ENCODE assay signal across 23 cellular contexts in genomic region chr18:78757014-78757413, GRCh38.
DNase-seq lines count a peak whose midpoint lies in the region; ATAC-seq, FAIRE-seq and TF ChIP-seq lines count a peak whose summit lies in the region.
"Had no signal": no experiment of that assay in that cellular context is flagged by ENCODE, and none has a peak within 500 bp of the region (broad histone marks: within the 10 kb centered on the region; RNA-seq: fewer than 3 reads in every experiment).

No MANE protein-coding gene starts in this region.

- intact Hi-C loops in activated CD4-positive, alpha-beta memory T cell treated with anti-CD3 and anti-CD28 coated beads for 36 hours (cut with micrococcal nuclease) = no loop called here
- intact Hi-C loops in kidney (cut with DNase I) = no loop called here
- intact Hi-C loops in sciatic nerve (cut with DNase I) = no loop called here
- intact Hi-C loops in Calu3 (cut with micrococcal nuclease; ENCODE audit: unreplicated experiment) = no loop called here

- peak; percentile 8 for DNase-seq in activated CD4-positive, alpha-beta memory T cell treated with anti-CD3 and anti-CD28 coated beads, Interleukin-2, amount 10 ng/mL, durations not matched to agents 7 days and 5 days
- no peak for DNase-seq in activated CD4-positive, alpha-beta memory T cell treated with anti-CD3 and anti-CD28 coated beads for 36 hours
- peak; percentile 16 for DNase-seq in RWPE2 (ENCODE audit: low spot score)
- DNase-seq in kidney = peak; percentile 47
- DNase-seq in sciatic nerve (ENCODE audit: low spot score) = peak; percentile 36
- DNase-seq in Calu3 = no peak
- DNase-seq in T-helper 1 cell = no peak
- DNase-seq: AML-193; Caco-2; CD4-positive, alpha-beta T cell; DMS153; DMS79; GDM1; GOT3; H7; HFFc6 had no signal

- no peak overlapping the region for H3K27ac Mint-ChIP-seq in activated CD4-positive, alpha-beta memory T cell treated with anti-CD3 and anti-CD28 coated beads, Interleukin-2, amount 10 ng/mL, durations not matched to agents 7 days and 5 days
- no peak overlapping the region for H3K27ac Mint-ChIP-seq in activated CD4-positive, alpha-beta memory T cell treated with anti-CD3 and anti-CD28 coated beads for 36 hours
- H3K27ac Mint-ChIP-seq in Calu3 (ENCODE audit: unreplicated experiment) = no peak overlapping the region
- H3K27ac Mint-ChIP-seq: CD4-positive, alpha-beta T cell; HFFc6 had no signal

- CTCF ChIA-PET in activated CD4-positive, alpha-beta memory T cell treated with anti-CD3 and anti-CD28 coated beads, Interleukin-2, amount 10 ng/mL, durations not matched to agents 7 days and 5 days (lab: Charles Lee) = no interaction called here
- CTCF ChIA-PET in activated CD4-positive, alpha-beta memory T cell treated with anti-CD3 and anti-CD28 coated beads for 36 hours (lab: Charles Lee) = no interaction called here
- CTCF ChIA-PET in Calu3 (lab: Charles Lee) = no interaction called here

- no peak overlapping the region for H3K4me3 ChIP-seq in RWPE2 (ENCODE audit: severe bottlenecking)
- no peak overlapping the region for H3K4me3 ChIP-seq in kidney (ENCODE audit: low read length in 2 of 2)
- H3K4me3 ChIP-seq: A549 had no signal

- no peak overlapping the region for H3K9ac ChIP-seq in kidney (ENCODE audit: low read length in 2 of 2)

- H3K9me3 Mint-ChIP-seq in activated CD4-positive, alpha-beta memory T cell treated with anti-CD3 and anti-CD28 coated beads, Interleukin-2, amount 10 ng/mL, durations not matched to agents 7 days and 5 days = no peaks in the 10 kb centered on the region
- no peaks in the 10 kb centered on the region for H3K9me3 Mint-ChIP-seq in activated CD4-positive, alpha-beta memory T cell treated with anti-CD3 and anti-CD28 coated beads for 36 hours
- H3K9me3 Mint-ChIP-seq in Calu3 (ENCODE audit: low read depth, unreplicated experiment) = peaks cover 16% of the 10 kb centered on the region

- H3K27me3 ChIP-seq in RWPE2 (ENCODE audit: insufficient read depth, poor library complexity, severe bottlenecking) = no peaks in the 10 kb centered on the region

- H3K9me3 ChIP-seq in RWPE2 (ENCODE audit: severe bottlenecking) (no peaks in the 10 kb centered on the region), kidney (ENCODE audit: control insufficient read depth in 1 of 2, low read length in 2 of 2) (no peaks in the 10 kb centered on the region)
- H3K9me3 ChIP-seq: A549, Caco-2 had no signal

- FAIRE-seq in kidney (lab: Jason Lieb, UNC) = no peak
- FAIRE-seq: A549, GM12892, GM18507 had no signal

- H3K36me3 Mint-ChIP-seq in activated CD4-positive, alpha-beta memory T cell treated with anti-CD3 and anti-CD28 coated beads, Interleukin-2, amount 10 ng/mL, durations not matched to agents 7 days and 5 days (ENCODE audit: low read depth) = no peaks in the 10 kb centered on the region
- no peaks in the 10 kb centered on the region for H3K36me3 Mint-ChIP-seq in activated CD4-positive, alpha-beta memory T cell treated with anti-CD3 and anti-CD28 coated beads for 36 hours
- H3K36me3 Mint-ChIP-seq in Calu3 (ENCODE audit: insufficient read depth, unreplicated experiment) = peaks cover 5% of the 10 kb centered on the region

- POLR2A ChIA-PET in activated CD4-positive, alpha-beta memory T cell treated with anti-CD3 and anti-CD28 coated beads, Interleukin-2, amount 10 ng/mL, durations not matched to agents 7 days and 5 days (lab: Charles Lee) = no interaction called here
- POLR2A ChIA-PET in activated CD4-positive, alpha-beta memory T cell treated with anti-CD3 and anti-CD28 coated beads for 36 hours (lab: Charles Lee) = no interaction called here

- H3K4me1 Mint-ChIP-seq in activated CD4-positive, alpha-beta memory T cell treated with anti-CD3 and anti-CD28 coated beads, Interleukin-2, amount 10 ng/mL, durations not matched to agents 7 days and 5 days = no peaks in the 10 kb centered on the region
- H3K4me1 Mint-ChIP-seq in activated CD4-positive, alpha-beta memory T cell treated with anti-CD3 and anti-CD28 coated beads for 36 hours (ENCODE audit: low read depth) = no peaks in the 10 kb centered on the region
- H3K4me1 Mint-ChIP-seq in Calu3 (ENCODE audit: low read depth, unreplicated experiment) = no peaks in the 10 kb centered on the region

- H3K27ac ChIP-seq in RWPE2 (ENCODE audit: poor library complexity, severe bottlenecking) (no peak overlapping the region), kidney (ENCODE audit: low read depth in 2 of 2, low read length in 2 of 2) (no peak overlapping the region)
- H3K27ac ChIP-seq: 22Rv1, A549, C4-2B had no signal

- TF ChIP-seq CTCF in RWPE2 (IDR thresholded peaks at IDR 0.05; ENCODE audit: poor library complexity, severe bottlenecking) = no peak
- no peak for TF ChIP-seq CTCF in kidney (IDR thresholded peaks at IDR 0.05; ENCODE audit: borderline replicate concordance, extremely low read depth, insufficient read depth)
- no peak for TF ChIP-seq CTCF in Calu3 (IDR thresholded peaks at IDR 0.05; ENCODE audit: unreplicated experiment)

- no peak for ATAC-seq in RWPE2 (ENCODE audit: low read depth)
- ATAC-seq in sciatic nerve = no peak
- no peak for ATAC-seq in HG03175 (IDR thresholded peaks at IDR 0.05; ENCODE audit: unreplicated experiment)
- ATAC-seq: A549, HCT116 had no signal

- no peaks in the 10 kb centered on the region for H3K27me3 Mint-ChIP-seq in activated CD4-positive, alpha-beta memory T cell treated with anti-CD3 and anti-CD28 coated beads, Interleukin-2, amount 10 ng/mL, durations not matched to agents 7 days and 5 days
- H3K27me3 Mint-ChIP-seq in activated CD4-positive, alpha-beta memory T cell treated with anti-CD3 and anti-CD28 coated beads for 36 hours = no peaks in the 10 kb centered on the region
- H3K27me3 Mint-ChIP-seq in Calu3 (ENCODE audit: unreplicated experiment) = no peaks in the 10 kb centered on the region

- H3K36me3 ChIP-seq in RWPE2 (ENCODE audit: low read depth) (no peaks in the 10 kb centered on the region), kidney (ENCODE audit: control insufficient read depth in 1 of 2, insufficient read depth in 2 of 2, low read length in 2 of 2) (no peaks in the 10 kb centered on the region)

- no TSS peak for BruUV-seq in Calu3 (replicated peaks; lab: Mats Ljungman, UMichigan)

- H3K4me1 ChIP-seq in RWPE2 (ENCODE audit: insufficient read depth, poor library complexity, severe bottlenecking) (no peaks in the 10 kb centered on the region), kidney (ENCODE audit: control insufficient read depth in 1 of 2, insufficient read depth in 1 of 2, low read depth in 1 of 2, low read length in 2 of 2) (no peaks in the 10 kb centered on the region)
- H3K4me1 ChIP-seq: A549, Caco-2 had no signal

- H3K4me3 Mint-ChIP-seq in activated CD4-positive, alpha-beta memory T cell treated with anti-CD3 and anti-CD28 coated beads, Interleukin-2, amount 10 ng/mL, durations not matched to agents 7 days and 5 days = no peak overlapping the region
- no peak overlapping the region for H3K4me3 Mint-ChIP-seq in activated CD4-positive, alpha-beta memory T cell treated with anti-CD3 and anti-CD28 coated beads for 36 hours
- H3K4me3 Mint-ChIP-seq in Calu3 (ENCODE audit: low read depth, unreplicated experiment) = no peak overlapping the region
- H3K4me3 Mint-ChIP-seq: CD4-positive, alpha-beta T cell; HFFc6 had no signal

Comparison
In these comparisons a context has a peak if more than half of its experiments do, and no peak if none do; other contexts are left out.
1. DNase-seq: peak in activated CD4-positive, alpha-beta memory T cell treated with anti-CD3 and anti-CD28 coated beads, Interleukin-2, amount 10 ng/mL, durations not matched to agents 7 days and 5 days (single experiment), RWPE2 (single experiment), kidney (single experiment) and sciatic nerve (single experiment); none in activated CD4-positive, alpha-beta memory T cell treated with anti-CD3 and anti-CD28 coated beads for 36 hours (single experiment), Calu3 (single experiment) and T-helper 1 cell (0 of 5).